In genomic region chr12:7917392-7918267, GRCh38 we compare ENCODE assay signal across 24 cellular contexts. TPM values are rescaled to one million over a fixed set of nuclear protein-coding genes. Genes with fewer than 3 reads are reported as not detected.
DNase-seq lines count a peak whose midpoint lies in the region; FAIRE-seq and TF ChIP-seq lines count a peak whose summit lies in the region.
"Had no signal": no experiment of that assay in that cellular context is flagged by ENCODE, and none has a peak within 500 bp of the region (broad histone marks: within the 10 kb centered on the region; RNA-seq: fewer than 3 reads in every experiment).

No MANE protein-coding gene starts in this region.

- no peak overlapping the region for H3K14ac ChIP-seq in H1 (ENCODE audit: insufficient read length)

- 93% methylated on average over 19 of the region's 19 CpGs; no CpG with 5 or more reads in 1 of the 2 experiments for WGBS in H1 (ENCODE audit: extremely low coverage in 1 of 2, insufficient coverage in 1 of 2, insufficient read length in 1 of 2, insufficient replicate concordance in 2 of 2, low coverage in 1 of 2, low lambda C conversion rate in 2 of 2, missing lambda C conversion rate in 1 of 2), 2 experiments

- TF ChIP-seq CTCF in HFFc6 (IDR thresholded peaks at IDR 0.05): no peak
- no peak for TF ChIP-seq CTCF in H1 (IDR thresholded peaks at IDR 0.05; ENCODE audit: control extremely low read depth in 1 of 3, insufficient read depth in 1 of 3, low read depth in 1 of 3, low read length in 3 of 3)
- TF ChIP-seq CTCF in neural crest cell (conservative IDR thresholded peaks at IDR 0.05): no peak

- H3K4me3 Mint-ChIP-seq in activated CD4-positive, alpha-beta T cell treated with anti-CD3 and anti-CD28 coated beads, Interleukin-2, amount 10 ng/mL, durations not matched to agents 24 days and 14 days: no peak overlapping the region
- H3K4me3 Mint-ChIP-seq in HFFc6 (no peak overlapping the region), neural crest cell (no peak overlapping the region)

- peak overlapping the region; percentile 97 for H2AK5ac ChIP-seq in H1 (ENCODE audit: low read depth, low read length)

- H3K9me3 ChIP-seq in H1 (ENCODE audit: insufficient read depth in 2 of 2, low read depth in 1 of 2, low read length in 1 of 2): no peaks in the 10 kb centered on the region
- H3K9me3 ChIP-seq: colonic mucosa, esophagus squamous epithelium, gastroesophageal sphincter, left ventricle myocardium inferior, prostate gland, transverse colon had no signal

- H2BK15ac ChIP-seq in H1 (ENCODE audit: low read length): no peak overlapping the region

- no peak overlapping the region for H4K8ac ChIP-seq in H1 (ENCODE audit: extremely low read depth, insufficient read depth, low read length)

- H2BK20ac ChIP-seq in H1 (ENCODE audit: low read length): peak overlapping the region; percentile 98; the same call in 1 of the 2 replicates

- no peak overlapping the region for H4K5ac ChIP-seq in H1 (ENCODE audit: insufficient read length, low read depth, low read length)

- no peaks in the 10 kb centered on the region for H3K9me3 Mint-ChIP-seq in activated CD4-positive, alpha-beta T cell treated with anti-CD3 and anti-CD28 coated beads, Interleukin-2, amount 10 ng/mL, durations not matched to agents 24 days and 14 days
- H3K9me3 Mint-ChIP-seq in HFFc6 (no peaks in the 10 kb centered on the region), neural crest cell (no peaks in the 10 kb centered on the region)

- H3K18ac ChIP-seq in H1 (ENCODE audit: extremely low read depth, low read length): peak overlapping the region; percentile 44; the same call in 1 of the 2 replicates

- H2AFZ ChIP-seq in H1 (ENCODE audit: low read length): no peak overlapping the region
- H2AFZ ChIP-seq: GM23248 had no signal

- TF ChIP-seq POLR2A in H1 (IDR thresholded peaks at IDR 0.05; ENCODE audit: control extremely low read depth in 1 of 2, low read depth in 2 of 2, low read length in 2 of 2): no peak
- no peak for TF ChIP-seq POLR2A in H54 (IDR thresholded peaks at IDR 0.05; ENCODE audit: low read depth, low read length)

- H3K27ac ChIP-seq in H1 (ENCODE audit: low read depth, low read length): no peak overlapping the region
- H3K27ac ChIP-seq: colonic mucosa, esophagus squamous epithelium, gastroesophageal sphincter, GM23248, left ventricle myocardium inferior, prostate gland, transverse colon had no signal

- peak overlapping the region; percentile 16 for H3K27ac Mint-ChIP-seq in activated CD4-positive, alpha-beta T cell treated with anti-CD3 and anti-CD28 coated beads, Interleukin-2, amount 10 ng/mL, durations not matched to agents 24 days and 14 days
- H3K27ac Mint-ChIP-seq in HFFc6 (0 out of 2 replicates have a peak overlapping the region, but pooled peaks have one; percentile 3), neural crest cell (ENCODE audit: unreplicated experiment) (peak overlapping the region; percentile 29)

- H3K9ac ChIP-seq in H1 (replicated peaks in 1 of 4; ENCODE audit: extremely low read depth in 1 of 4, low read depth in 3 of 4, low read length in 3 of 4): no peak overlapping the region
- H3K9ac ChIP-seq: GM23248 had no signal

- H3K4me2 ChIP-seq in H1 (ENCODE audit: insufficient read depth in 1 of 2, low read depth in 2 of 2, low read length in 2 of 2): peak overlapping the region in 1 of 2 experiments; percentile 20; a peak in 1 of 4 replicates

- H3K27me3 ChIP-seq in H1 (replicated peaks in 1 of 4; ENCODE audit: control insufficient read depth in 3 of 4, extremely low read depth in 1 of 4, insufficient read depth in 3 of 4, low read length in 3 of 4): no peaks in the 10 kb centered on the region
- H3K27me3 ChIP-seq: colonic mucosa, transverse colon had no signal

- FAIRE-seq in H1 (lab: Jason Lieb, UNC): no peak
- no peak for FAIRE-seq in H54 (lab: Jason Lieb, UNC)

- no peak for DNase-seq in activated CD4-positive, alpha-beta T cell treated with anti-CD3 and anti-CD28 coated beads, Interleukin-2, amount 10 ng/mL, durations not matched to agents 24 days and 14 days
- no peak for DNase-seq in activated CD4-positive, alpha-beta T cell treated with anti-CD3 and anti-CD28 coated beads, Interleukin-2, amount 50 U/mL, for 1 hour
- DNase-seq in HFFc6: no peak
- DNase-seq in H1 (ENCODE audit: low read depth in 1 of 2, low spot score in 2 of 2): no peak
- no peak for DNase-seq in neural crest cell (ENCODE audit: low read depth, low spot score)
- DNase-seq in SK-N-DZ (ENCODE audit: low spot score): no peak
- no peak for DNase-seq in H54 (ENCODE audit: insufficient read length, low spot score)
- DNase-seq in activated CD8-positive, alpha-beta memory T cell treated with anti-CD3 and anti-CD28 coated beads, Interleukin-2, amount 50 U/mL, for 4 hours: no peak
- DNase-seq: activated naive CD4-positive, alpha-beta T cell treated with Interleukin-2 at 50 U/mL for 16 hours; AML-193; colonic mucosa; esophagus squamous epithelium; GDM1; GM23248; hypothalamus; Kasumi-1; left ventricle myocardium inferior; NCI-H1694 treated with DMSO at 0.1 percent for 48 hours; NCI-H526 treated with DMSO at 0.1 percent for 48 hours; T-helper 2 cell; transverse colon had no signal

- no peak for TF ChIP-seq RAD21 in H1 (IDR thresholded peaks at IDR 0.05 in 1 of 2, conservative IDR thresholded peaks at IDR 0.05 in 1 of 2; ENCODE audit: low read depth in 2 of 2, low read length in 2 of 2)

- H3K79me1 ChIP-seq in H1 (ENCODE audit: low read depth, low read length): peaks cover 3% of the 10 kb centered on the region; the same call in 1 of the 2 replicates

- no peak overlapping the region for H3K23ac ChIP-seq in H1 (ENCODE audit: insufficient read length)

- H2BK12ac ChIP-seq in H1 (ENCODE audit: low read depth, low read length): 0 out of 2 replicates have a peak overlapping the region, but pooled peaks have one; percentile 97

- POLR2A ChIA-PET in H1 (lab: Charles Lee; ENCODE audit: partially characterized antibody): interaction anchor here (0.7 to 11.9 kb wide), 15 partner anchors 9 to 1392 kb away, joined by 3 to 189 read pairs (median 4); partner anchors contain the start of genes FOXJ2 and SLC2A3

- H3K4me3 ChIP-seq in H1 (ENCODE audit: extremely low read depth in 1 of 4, insufficient read depth in 2 of 4, low read depth in 3 of 4, low read length in 4 of 4): no peak overlapping the region
- H3K4me3 ChIP-seq: colonic mucosa, esophagus squamous epithelium, gastroesophageal sphincter, GM23248, left ventricle myocardium inferior, prostate gland, transverse colon had no signal

- H4K91ac ChIP-seq in H1 (replicated peaks; ENCODE audit: insufficient read length, low read length): no peak overlapping the region

- H3K56ac ChIP-seq in H1 (replicated peaks; ENCODE audit: insufficient read length, low read depth, low read length): no peak overlapping the region

- H3K36me3 ChIP-seq in H1 (ENCODE audit: control insufficient read depth in 2 of 4, insufficient read depth in 4 of 4, low read length in 3 of 4): peaks cover 8 to 40% (median 22%) of the 10 kb centered on the region in 4 experiments
- H3K36me3 ChIP-seq: colonic mucosa, prostate gland had no signal

- peaks cover 43% of the 10 kb centered on the region for H3K36me3 Mint-ChIP-seq in activated CD4-positive, alpha-beta T cell treated with anti-CD3 and anti-CD28 coated beads, Interleukin-2, amount 10 ng/mL, durations not matched to agents 24 days and 14 days (ENCODE audit: low read depth)
- peaks cover 41% of the 10 kb centered on the region for H3K36me3 Mint-ChIP-seq in HFFc6 (ENCODE audit: low read depth)
- H3K36me3 Mint-ChIP-seq in neural crest cell (ENCODE audit: low read depth): peaks cover 18% of the 10 kb centered on the region

- H3K4ac ChIP-seq in H1 (replicated peaks; ENCODE audit: insufficient read length, low read depth, low read length): no peak overlapping the region

- no peaks in the 10 kb centered on the region for H3K27me3 Mint-ChIP-seq in activated CD4-positive, alpha-beta T cell treated with anti-CD3 and anti-CD28 coated beads, Interleukin-2, amount 10 ng/mL, durations not matched to agents 24 days and 14 days
- peaks cover 9% of the 10 kb centered on the region for H3K27me3 Mint-ChIP-seq in HFFc6 (ENCODE audit: insufficient read depth)
- no peaks in the 10 kb centered on the region for H3K27me3 Mint-ChIP-seq in neural crest cell (ENCODE audit: low read depth)

- H2BK120ac ChIP-seq in H1 (replicated peaks; ENCODE audit: low read depth, low read length): no peak overlapping the region

- TF ChIP-seq EP300 in H1 (IDR thresholded peaks at IDR 0.05; ENCODE audit: borderline replicate concordance in 1 of 2, low read depth in 2 of 2, low read length in 2 of 2): no peak

- CTCF ChIA-PET in H1 (lab: Charles Lee; ENCODE audit: partially characterized antibody): interaction anchor here (0.6 to 6.3 kb wide), 15 partner anchors 10 to 1039 kb away, joined by 3 to 30 read pairs (median 4); no protein-coding TSS in a partner anchor

- H2BK5ac ChIP-seq in H1 (ENCODE audit: low read depth, low read length): peak overlapping the region; percentile 95; the same call in 1 of the 2 replicates

- H3K79me2 ChIP-seq in H1 (ENCODE audit: control insufficient read depth in 1 of 2, insufficient read depth in 2 of 2, low read length in 2 of 2): no peaks in the 10 kb centered on the region; a peak in 1 of 4 replicates

- peaks cover 0 to 2% of the 10 kb centered on the region in 2 experiments for H4K20me1 ChIP-seq in H1 (replicated peaks in 1 of 2; ENCODE audit: control insufficient read depth in 1 of 2, insufficient read depth in 2 of 2, low read length in 2 of 2)

- no peaks in the 10 kb centered on the region for H3K23me2 ChIP-seq in H1 (ENCODE audit: low read depth, low read length)

- peaks cover 0 to 12% (median 3%) of the 10 kb centered on the region in 4 experiments; a peak in 5 of 7 replicates for H3K4me1 ChIP-seq in H1 (replicated peaks in 1 of 4; ENCODE audit: control insufficient read depth in 3 of 4, insufficient read depth in 4 of 4, low read length in 3 of 4)
- H3K4me1 ChIP-seq: colonic mucosa, esophagus squamous epithelium, left ventricle myocardium inferior, prostate gland, transverse colon had no signal

- intact Hi-C loops in activated CD4-positive, alpha-beta T cell treated with anti-CD3 and anti-CD28 coated beads, Interleukin-2, amount 10 ng/mL, durations not matched to agents 24 days and 14 days (cut with micrococcal nuclease): no loop called here

- H3K4me1 Mint-ChIP-seq in activated CD4-positive, alpha-beta T cell treated with anti-CD3 and anti-CD28 coated beads, Interleukin-2, amount 10 ng/mL, durations not matched to agents 24 days and 14 days: peaks cover 20% of the 10 kb centered on the region
- H3K4me1 Mint-ChIP-seq in HFFc6 (ENCODE audit: low read depth) (0 out of 2 replicates have a peak, but pooled peaks cover 6% of the 10 kb centered on the region), neural crest cell (no peaks in the 10 kb centered on the region)

RNA-seq across cellular contexts. Expression of gene SLC2A3, which starts 18.4 kb away (rescaled TPM):
- total RNA-seq in activated CD4-positive, alpha-beta T cell treated with anti-CD3 and anti-CD28 coated beads, Interleukin-2, amount 10 ng/mL, durations not matched to agents 24 days and 14 days: 362 and 366 TPM in 2 replicates
- total RNA-seq in HFFc6 (2021; fragmentation: NEBNext Ultra II Directional; extraction: Animal tissue kit (Norgen Biotek cat#: 25700)): 10 to 100 TPM; 37.0 to 50.5 (median 38.5) TPM
- 664 and 688 TPM in 2 replicates for total RNA-seq in H1 (2021; fragmentation: NEBNext Ultra II Directional; extraction: Animal tissue kit (Norgen Biotek cat#: 25700))
- 323 and 417 TPM in 2 replicates for polyA plus RNA-seq in H1 (2011; rRNA removed)
- polyA plus RNA-seq in H1 (2011; cell fraction: cytosol; rRNA removed): 357 TPM
- polyA plus RNA-seq in H1 (2011; cell fraction: nucleus; rRNA removed): 233 TPM
- 327 to 809 TPM (median 365 TPM) in 4 replicates for polyA plus RNA-seq in H1 (2012, experiment 1 of 2)
- 290 TPM for polyA plus RNA-seq in H1 (2012, experiment 2 of 2)
- 1,112 TPM for polyA plus RNA-seq in H1 (2013, experiment 1 of 2)
- polyA plus RNA-seq in H1 (2013, experiment 2 of 2): 1,127 TPM
- polyA minus RNA-seq in H1 (2011; rRNA and poly(A)+ RNA removed): 579 and 805 TPM in 2 replicates
- polyA minus RNA-seq in H1 (2011; cell fraction: cytosol; rRNA and poly(A)+ RNA removed): 243 TPM
- polyA minus RNA-seq in H1 (2011; cell fraction: nucleus; rRNA and poly(A)+ RNA removed): 193 TPM
- 50.6 and 52.2 TPM in 2 replicates for total RNA-seq in neural crest cell
- polyA plus RNA-seq in SK-N-DZ (2014; cell fraction: cytosol; rRNA removed): not detected in 2 replicates
- polyA plus RNA-seq in SK-N-DZ (2014; cell fraction: nucleus; rRNA removed): not detected in 2 replicates

RNA-seq across cellular contexts. Expression of gene SLC2A14, which starts 44.9 kb away (rescaled TPM):
- total RNA-seq in activated CD4-positive, alpha-beta T cell treated with anti-CD3 and anti-CD28 coated beads, Interleukin-2, amount 10 ng/mL, durations not matched to agents 24 days and 14 days: 0.09 and 0.31 TPM in 2 replicates
- under 1 TPM in 1 of 6 experiments, not detected in 5; 0.07 TPM for total RNA-seq in HFFc6 (2021; fragmentation: NEBNext Ultra II Directional; extraction: Animal tissue kit (Norgen Biotek cat#: 25700))
- 18.2 and 19.3 TPM in 2 replicates for total RNA-seq in H1 (2021; fragmentation: NEBNext Ultra II Directional; extraction: Animal tissue kit (Norgen Biotek cat#: 25700))
- 10.1 and 11.1 TPM in 2 replicates for polyA plus RNA-seq in H1 (2011; rRNA removed)
- polyA plus RNA-seq in H1 (2011; cell fraction: cytosol; rRNA removed): 10.7 TPM
- 6.0 TPM for polyA plus RNA-seq in H1 (2011; cell fraction: nucleus; rRNA removed)
- polyA plus RNA-seq in H1 (2012, experiment 1 of 2): 9.0 to 20.2 TPM (median 14.2 TPM) in 4 replicates
- 6.3 TPM for polyA plus RNA-seq in H1 (2012, experiment 2 of 2)
- 9.7 TPM for polyA plus RNA-seq in H1 (2013, experiment 1 of 2)
- 8.7 TPM for polyA plus RNA-seq in H1 (2013, experiment 2 of 2)
- polyA minus RNA-seq in H1 (2011; rRNA and poly(A)+ RNA removed): 10.8 and 15.7 TPM in 2 replicates
- polyA minus RNA-seq in H1 (2011; cell fraction: cytosol; rRNA and poly(A)+ RNA removed): 15.4 TPM
- 4.7 TPM for polyA minus RNA-seq in H1 (2011; cell fraction: nucleus; rRNA and poly(A)+ RNA removed)
- total RNA-seq in neural crest cell: 1.8 and 2.0 TPM in 2 replicates
- not detected in 2 replicates for polyA plus RNA-seq in SK-N-DZ (2014; cell fraction: cytosol; rRNA removed)
- not detected in 2 replicates for polyA plus RNA-seq in SK-N-DZ (2014; cell fraction: nucleus; rRNA removed)
- total RNA-seq: A172, esophagus squamous epithelium, GM23248, left ventricle myocardium inferior had no signal
- polyA plus RNA-seq: GM23248 had no signal
